Comparison of ENCODE assay signal across 1 cellular context in genomic region chr15:24088941-24089340, GRCh38.
DNase-seq lines count a peak whose midpoint lies in the region; ATAC-seq, FAIRE-seq and TF ChIP-seq lines count a peak whose summit lies in the region.
"Not testable (repeated sequence)": the region's sequence is repeated elsewhere in the genome, so short reads cannot be mapped to it uniquely, and the experiment has no call there.

No MANE protein-coding gene starts in this region.

- not testable (repeated sequence) for H3K36me3 ChIP-seq in pancreas

- FAIRE-seq in pancreas (lab: Jason Lieb, UNC): peak; percentile 71

- H3K27ac ChIP-seq in pancreas: not testable (repeated sequence)

- 24% methylated on average over 1 of the region's 1 CpG for WGBS in pancreas, 2 donors

- H3K27me3 ChIP-seq in pancreas: not testable (repeated sequence)

- not testable (repeated sequence) for H3K4me1 ChIP-seq in pancreas

- intact Hi-C loops in pancreas (cut with DNase I): not testable (repeated sequence)

- not testable (repeated sequence) for H3K4me3 ChIP-seq in pancreas

- TF ChIP-seq CTCF in pancreas (IDR thresholded peaks at IDR 0.05): not testable (repeated sequence)

- ATAC-seq in pancreas: peak in 3 of 4 donors; percentile 45 to 92 (median 69)

- DNase-seq in pancreas: not testable (repeated sequence)

- not testable (repeated sequence) for H3K9me3 ChIP-seq in pancreas
